In the genomic region with DNA sequence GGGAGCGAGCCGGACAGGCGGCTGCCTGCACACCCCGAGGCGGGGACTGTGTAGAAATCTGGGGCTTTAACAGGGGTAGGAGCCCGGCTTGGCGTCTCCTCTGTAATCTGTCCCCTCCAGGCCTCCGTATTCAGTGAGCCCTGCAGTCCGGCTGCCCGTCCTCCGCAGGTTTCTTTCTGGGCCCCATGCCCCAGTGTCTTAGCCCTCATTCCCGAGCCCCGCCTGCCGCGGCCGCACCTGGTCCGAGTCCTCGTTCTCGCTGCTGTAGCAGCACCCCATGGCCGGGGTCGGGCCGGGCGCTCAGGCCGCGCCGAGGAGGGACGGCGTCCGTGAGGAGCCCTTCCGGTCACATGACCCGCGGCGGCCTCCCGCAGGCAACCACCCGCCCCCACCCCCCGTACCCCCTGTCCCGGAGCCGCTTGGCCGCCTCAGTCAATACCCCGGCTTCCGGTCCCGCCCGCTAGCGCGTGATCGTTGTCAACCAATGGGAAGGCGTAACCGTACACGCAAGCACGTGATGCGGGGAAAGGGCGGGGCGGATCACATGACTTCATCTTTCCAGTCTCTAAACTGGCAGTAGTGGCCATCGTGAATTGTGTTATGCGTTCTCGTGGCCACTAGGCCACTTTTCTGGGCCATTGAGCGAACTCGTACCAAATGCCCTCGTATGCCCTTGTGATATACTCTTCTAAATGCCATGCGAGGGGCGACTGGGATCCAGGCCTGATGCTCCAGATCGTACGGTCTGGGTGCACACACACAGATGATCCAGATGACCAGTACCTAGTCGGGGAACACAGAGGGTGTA, we compare ENCODE assay signal across 8 cellular contexts. TPM values are rescaled to one million over a fixed set of nuclear protein-coding genes. Genes with fewer than 3 reads are reported as not detected.
DNase-seq lines count a peak whose midpoint lies in the region; ATAC-seq and TF ChIP-seq lines count a peak whose summit lies in the region.

A gene (minus strand): TSS at position 352 of the 808 bp plus-strand sequence. CDS start 73 bp downstream, at position 279.

- ATAC-seq in gastroesophageal sphincter: peak; percentile 99

- H3K27ac ChIP-seq in SK-N-MC (peak within 1 kb of the TSS; percentile 88), gastroesophageal sphincter (peak within 1 kb of the TSS; percentile 83 to 97 (median 93))

- peak within 1 kb of the TSS; percentile 88 for H3K27ac Mint-ChIP-seq in activated naive CD4-positive, alpha-beta T cell treated with anti-CD3 and anti-CD28 coated beads, Interleukin-2, amount 10 ng/mL, durations not matched to agents 7 days and 5 days

- peak; percentile 93 for DNase-seq in GM04503 (ENCODE audit: low read depth)
- DNase-seq in HFF-Myc (ENCODE audit: extremely low read depth, low read depth): peak; percentile 98
- DNase-seq in NB4 (ENCODE audit: low read depth): peak; percentile 100
- peak; percentile 88 for DNase-seq in SK-N-MC (ENCODE audit: low read depth, low spot score)
- peak; percentile 99 for DNase-seq in activated naive CD4-positive, alpha-beta T cell treated with anti-CD3 and anti-CD28 coated beads, Interleukin-2, amount 10 ng/mL, durations not matched to agents 7 days and 5 days
- DNase-seq in non-pigmented ciliary epithelial cell (ENCODE audit: low read depth): peak; percentile 96
- peak; percentile 100 for DNase-seq in superior temporal gyrus (ENCODE audit: extremely low spot score)

- no peak for TF ChIP-seq EP300 in gastroesophageal sphincter (IDR thresholded peaks at IDR 0.05)

- TF ChIP-seq POLR2A in NB4 (IDR thresholded peaks at IDR 0.05; ENCODE audit: extremely low read depth, insufficient read length) (peak; percentile 82), gastroesophageal sphincter (IDR thresholded peaks at IDR 0.05) (peak; percentile 65 to 71)

- CTCF ChIA-PET in activated naive CD4-positive, alpha-beta T cell treated with anti-CD3 and anti-CD28 coated beads, Interleukin-2, amount 10 ng/mL, durations not matched to agents 7 days and 5 days (lab: Charles Lee): interaction anchor here (0.8 to 4.2 kb wide), 3 partner anchors 12 to 78 kb away, joined by 3 to 29 read pairs (median 4); no protein-coding TSS in a partner anchor

- no peaks in the 10 kb centered on the region for H3K9me3 ChIP-seq in SK-N-MC (ENCODE audit: low read depth, low read length)
- no peaks in the 10 kb centered on the region for H3K9me3 ChIP-seq in gastroesophageal sphincter

- peak within 1 kb of the TSS; percentile 86 for H3K4me3 Mint-ChIP-seq in activated naive CD4-positive, alpha-beta T cell treated with anti-CD3 and anti-CD28 coated beads, Interleukin-2, amount 10 ng/mL, durations not matched to agents 7 days and 5 days

- H3K9ac ChIP-seq in SK-N-MC (ENCODE audit: insufficient read length): peak within 1 kb of the TSS; percentile 99

- peaks cover 31% of the 10 kb centered on the region for H3K36me3 ChIP-seq in SK-N-MC (ENCODE audit: insufficient read depth, low read length)
- H3K36me3 ChIP-seq in gastroesophageal sphincter: peaks cover 0 to 33% of the 10 kb centered on the region in 2 donors

- H3K4me1 ChIP-seq in gastroesophageal sphincter: peaks cover 0 to 52% (median 24%) of the 10 kb centered on the region in 3 donors

- peak; percentile 39 for TF ChIP-seq CTCF in HFF-Myc (IDR thresholded peaks at IDR 0.05; ENCODE audit: low read depth, low read length, missing control alignments)
- peak; percentile 48 for TF ChIP-seq CTCF in NB4 (IDR thresholded peaks at IDR 0.05; ENCODE audit: low read depth, low read length)
- peak in 3 of 4 experiments; percentile 40 to 80 (median 80) for TF ChIP-seq CTCF in gastroesophageal sphincter (IDR thresholded peaks at IDR 0.05)

- H3K9me3 Mint-ChIP-seq in activated naive CD4-positive, alpha-beta T cell treated with anti-CD3 and anti-CD28 coated beads, Interleukin-2, amount 10 ng/mL, durations not matched to agents 7 days and 5 days: no peaks in the 10 kb centered on the region

- no peaks in the 10 kb centered on the region for H3K27me3 Mint-ChIP-seq in activated naive CD4-positive, alpha-beta T cell treated with anti-CD3 and anti-CD28 coated beads, Interleukin-2, amount 10 ng/mL, durations not matched to agents 7 days and 5 days

- H3K4me1 Mint-ChIP-seq in activated naive CD4-positive, alpha-beta T cell treated with anti-CD3 and anti-CD28 coated beads, Interleukin-2, amount 10 ng/mL, durations not matched to agents 7 days and 5 days: peaks cover 41% of the 10 kb centered on the region

- H3K4me3 ChIP-seq in HFF-Myc (replicated peaks; ENCODE audit: low read depth, low read length) (peak within 1 kb of the TSS; percentile 75), NB4 (ENCODE audit: low read depth, low read length) (peak within 1 kb of the TSS; percentile 90), SK-N-MC (peak within 1 kb of the TSS; percentile 97), gastroesophageal sphincter (peak within 1 kb of the TSS; percentile 60 to 71)

- H3K36me3 Mint-ChIP-seq in activated naive CD4-positive, alpha-beta T cell treated with anti-CD3 and anti-CD28 coated beads, Interleukin-2, amount 10 ng/mL, durations not matched to agents 7 days and 5 days: peaks cover 46% of the 10 kb centered on the region

- no peaks in the 10 kb centered on the region for H3K27me3 ChIP-seq in gastroesophageal sphincter

- 0% methylated on average over 5 of the region's 64 CpGs; no CpG with 5 or more reads in 1 of the 2 donors for WGBS in gastroesophageal sphincter (ENCODE audit: low coverage in 1 of 2), 2 donors

RNA-seq across cellular contexts. Expression of the gene that starts here (rescaled TPM):
- total RNA-seq in gastroesophageal sphincter: 100 to 1,000 TPM in 1 of 4 donors, 10 to 100 TPM in 3; 87.1 to 103 (median 98.2) TPM

Comparison
In these comparisons a context has a peak if more than half of its experiments do, and no peak if none do; other contexts are left out.
1. Peak in every context shown above with its lines: DNase-seq, ATAC-seq, H3K4me3 ChIP-seq and H3K27ac ChIP-seq.